ENCODE assay signal across 17 cellular contexts in genomic region chr14:74204481-74204880, GRCh38. TPM values are rescaled to one million over a fixed set of nuclear protein-coding genes. Genes with fewer than 3 reads are reported as not detected.
DNase-seq lines count a peak whose midpoint lies in the region; ATAC-seq and TF ChIP-seq lines count a peak whose summit lies in the region.
"Had no signal": no experiment of that assay in that cellular context is flagged by ENCODE, and none has a peak within 500 bp of the region (broad histone marks: within the 10 kb centered on the region; RNA-seq: fewer than 3 reads in every experiment).

No MANE protein-coding gene starts in this region.

- no peaks in the 10 kb centered on the region for H3K79me2 ChIP-seq in GM23338 (replicated peaks; ENCODE audit: insufficient read depth)

- H3K36me3 Mint-ChIP-seq in GM23338 (ENCODE audit: low read depth) (no peaks in the 10 kb centered on the region), brain (peaks cover 17% of the 10 kb centered on the region), nephron progenitor cell (ENCODE audit: low read depth) (peaks cover 14% of the 10 kb centered on the region)

- no peak overlapping the region for H3K4me2 ChIP-seq in GM23338
- H3K4me2 ChIP-seq: BLaER1 treated with 17β-estradiol and CSF1 and Interleukin-3, amounts not matched to agents 10 nM and 100 nM had no signal

- H3K27ac ChIP-seq in GM23338 (ENCODE audit: low read depth): no peak overlapping the region
- H3K27ac ChIP-seq: BLaER1 treated with 17β-estradiol and CSF1 and Interleukin-3, amounts not matched to agents 10 nM and 100 nM had no signal

- peak overlapping the region; percentile 4; the same call in 1 of the 2 replicates for H3K27ac Mint-ChIP-seq in GM23338
- H3K27ac Mint-ChIP-seq in brain: peak overlapping the region; percentile 17 to 80 (median 52)
- peak overlapping the region; percentile 68 for H3K27ac Mint-ChIP-seq in nephron progenitor cell

- peaks cover 2% of the 10 kb centered on the region for H3K27me3 Mint-ChIP-seq in GM23338 (ENCODE audit: insufficient read depth, low read depth, poor library complexity)
- H3K27me3 Mint-ChIP-seq in brain: peaks cover 15% of the 10 kb centered on the region
- peaks cover 9% of the 10 kb centered on the region for H3K27me3 Mint-ChIP-seq in nephron progenitor cell (ENCODE audit: low read depth, poor library complexity)

- ATAC-seq in GM23338 (no peak), HG02623 (IDR thresholded peaks at IDR 0.05; ENCODE audit: unreplicated experiment) (no peak)
- ATAC-seq: HepG2 had no signal

- TF ChIP-seq CTCF in GM23338 (conservative IDR thresholded peaks at IDR 0.05; ENCODE audit: low read depth in 2 of 2): no peak
- no peak for TF ChIP-seq CTCF in brain (conservative IDR thresholded peaks at IDR 0.05)
- TF ChIP-seq CTCF in nephron progenitor cell (IDR thresholded peaks at IDR 0.05): no peak

- no peak overlapping the region for H2AFZ ChIP-seq in GM23338

- no peaks in the 10 kb centered on the region for H3K36me3 ChIP-seq in GM23338 (ENCODE audit: insufficient read depth)

- no peaks in the 10 kb centered on the region for H3K27me3 ChIP-seq in GM23338 (ENCODE audit: insufficient read depth)
- H3K27me3 ChIP-seq: BLaER1 treated with 17β-estradiol and CSF1 and Interleukin-3, amounts not matched to agents 10 nM and 100 nM had no signal

- H3K9me3 Mint-ChIP-seq in GM23338 (no peaks in the 10 kb centered on the region), brain (no peaks in the 10 kb centered on the region), nephron progenitor cell (no peaks in the 10 kb centered on the region)
- H3K9me3 Mint-ChIP-seq: CD4-positive, CD25-positive, alpha-beta regulatory T cell had no signal

- no peaks in the 10 kb centered on the region; the same call in 1 of the 2 replicates for H3F3A ChIP-seq in GM23338 (replicated peaks; ENCODE audit: low read depth)

- no peaks in the 10 kb centered on the region for H3K4me1 Mint-ChIP-seq in GM23338
- H3K4me1 Mint-ChIP-seq in brain: peaks cover 35% of the 10 kb centered on the region
- peaks cover 34% of the 10 kb centered on the region for H3K4me1 Mint-ChIP-seq in nephron progenitor cell
- H3K4me1 Mint-ChIP-seq: CD4-positive, CD25-positive, alpha-beta regulatory T cell had no signal

- H3K9me2 ChIP-seq in GM23338 (ENCODE audit: insufficient read depth): no peaks in the 10 kb centered on the region

- DNase-seq in GM23338 (ENCODE audit: low spot score) (peak; percentile 27), nephron progenitor cell (no peak), retina (peak; percentile 78), NCI-H1694 treated with DMSO at 0.1 percent for 48 hours (lab: John Stamatoyannopoulos, UW) (no peak), dedifferentiated amniotic fluid mesenchymal stem cell (ENCODE audit: extremely low spot score) (no peak)
- DNase-seq: 8988T; AML-193; Calu3; CD4-positive, CD25-positive, alpha-beta regulatory T cell; DMS 273 treated with DMSO at 0.1 percent for 48 hours; H7 had no signal

- no peaks in the 10 kb centered on the region; the same call in 1 of the 2 replicates for H3K4me1 ChIP-seq in GM23338 (ENCODE audit: insufficient read depth)

- no peaks in the 10 kb centered on the region; the same call in 1 of the 2 replicates for H4K20me1 ChIP-seq in GM23338 (replicated peaks; ENCODE audit: insufficient read depth)
- H4K20me1 ChIP-seq: BLaER1 treated with 17β-estradiol and CSF1 and Interleukin-3, amounts not matched to agents 10 nM and 100 nM had no signal

- H3K4me3 ChIP-seq in GM23338: no peak overlapping the region
- H3K4me3 ChIP-seq: BLaER1 treated with 17β-estradiol and CSF1 and Interleukin-3, amounts not matched to agents 10 nM and 100 nM had no signal

- H3K4me3 Mint-ChIP-seq in GM23338: no peak overlapping the region
- H3K4me3 Mint-ChIP-seq in brain: peak overlapping the region in 2 of 5 experiments; percentile 46 to 49
- H3K4me3 Mint-ChIP-seq in nephron progenitor cell: peak overlapping the region; percentile 2
- H3K4me3 Mint-ChIP-seq: CD4-positive, CD25-positive, alpha-beta regulatory T cell had no signal

TF ChIP-seq in GM23338, 12 proteins besides CTCF, POLR2A, EP300 and RAD21 (continues in another document):
- no peak for TF ChIP-seq ZNF114 (CRISPR knock-in tag; IDR thresholded peaks at IDR 0.05)
- no peak for TF ChIP-seq ETS1 (IDR thresholded peaks at IDR 0.05)
- TF ChIP-seq ZNF331 (CRISPR knock-in tag; IDR thresholded peaks at IDR 0.05; ENCODE audit: low read depth): no peak
- TF ChIP-seq STAT1 (IDR thresholded peaks at IDR 0.05; ENCODE audit: unreplicated experiment): no peak
- TF ChIP-seq POLR2AphosphoS5 (IDR thresholded peaks at IDR 0.05; ENCODE audit: low read depth): no peak
- no peak for TF ChIP-seq REST (IDR thresholded peaks at IDR 0.05; ENCODE audit: unreplicated experiment)

RNA-seq across cellular contexts. Expression of gene VSX2, which starts 34.8 kb away (rescaled TPM):
- total RNA-seq in GM23338 (2014; rRNA removed; shearing (Covaris generic)): 0.49 and 0.66 TPM in 2 replicates
- polyA plus RNA-seq in GM23338 (2016; fragmentation: Nextera tagmentation; extraction: Ambion mirVana) (0.35 and 0.52 TPM in 2 replicates), brain (ENCODE audit: insufficient read depth, low read depth, low replicate concordance) (not detected)
- total RNA-seq: Calu3; CD4-positive, CD25-positive, alpha-beta regulatory T cell; Daoy; H7; HepG2; HT1080 had no signal

Comparison
In these comparisons a context has a peak if more than half of its experiments do, and no peak if none do; other contexts are left out.
1. DNase-seq: peak in GM23338 (single experiment) and retina (single experiment); none in nephron progenitor cell (single experiment), NCI-H1694 treated with DMSO at 0.1 percent for 48 hours (single experiment) and dedifferentiated amniotic fluid mesenchymal stem cell (single experiment).
2. H3K27ac Mint-ChIP-seq: peak in every context shown above with its lines; median percentile 68 in nephron progenitor cell; 52 in brain; 4 in GM23338.